Comparison of ENCODE assay signal across 26 cellular contexts in the genomic region with DNA sequence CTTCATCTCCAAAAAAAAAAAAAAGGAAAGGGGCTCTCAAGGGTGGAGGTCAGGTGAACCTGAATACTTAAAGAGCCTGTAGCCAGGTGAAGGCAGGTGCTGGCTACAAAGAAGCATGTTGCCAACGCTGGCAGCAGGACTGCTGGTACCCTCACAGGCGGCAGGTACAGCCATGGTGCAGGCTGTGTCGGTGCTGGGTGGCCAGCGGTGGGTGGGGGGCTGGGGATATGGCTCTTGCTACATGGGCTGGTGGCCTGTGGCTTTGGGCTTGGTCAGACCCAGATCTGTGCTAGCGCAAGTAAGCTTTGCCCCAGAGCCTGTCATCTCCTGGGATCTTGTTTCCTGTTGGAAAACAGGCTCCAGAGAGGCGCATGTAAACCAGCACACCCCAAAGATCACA.
"Had no signal": no experiment of that assay in that cellular context is flagged by ENCODE, and none has a peak within 500 bp of the region (broad histone marks: within the 10 kb centered on the region; RNA-seq: fewer than 3 reads in every experiment).

No MANE protein-coding gene starts in this region.

- H2AFZ ChIP-seq: parathyroid adenoma had no signal

- H3K9ac ChIP-seq: parathyroid adenoma had no signal

- H3K4me3 Mint-ChIP-seq: activated CD4-positive, alpha-beta memory T cell treated with anti-CD3 and anti-CD28 coated beads, Interleukin-2, amount 10 ng/mL, durations not matched to agents 7 days and 5 days; activated CD4-positive, alpha-beta T cell treated with anti-CD3 and anti-CD28 coated beads, Interleukin-2, amount 10 ng/mL, durations not matched to agents 7 days and 5 days; activated naive CD4-positive, alpha-beta T cell treated with anti-CD3 and anti-CD28 coated beads, Interleukin-2, amount 50 U/mL, for 24 hours; activated naive CD8-positive, alpha-beta T cell treated with anti-CD3 and anti-CD28 coated beads, Interleukin-2, amount 50 U/mL, for 24 hours; activated T-cell treated with anti-CD3 and anti-CD28 coated beads, Interleukin-2, amount 50 U/mL, for 4 hours; activated T-helper 17 cell treated with anti-CD3 and anti-CD28 coated beads, Interleukin-2, amount 50 U/mL, for 72 hours; dendritic cell treated with granulocyte-macrophage colony-stimulating factor and Interleukin-4, amounts not matched to agents 40 ng/mL and 50 ng/mL, for 4 days; stimulated activated naive CD8-positive, alpha-beta T cell treated with anti-CD3 and anti-CD28 coated beads, Interleukin-15, Interleukin-2, amounts not matched to agents 100 ng/mL and 50 ng/mL, for 24 hours had no signal

- H3K36me3 ChIP-seq: right atrium auricular region, upper lobe of left lung had no signal

- H3K4me1 Mint-ChIP-seq: activated CD4-positive, alpha-beta memory T cell treated with anti-CD3 and anti-CD28 coated beads, Interleukin-2, amount 10 ng/mL, durations not matched to agents 7 days and 5 days; activated CD4-positive, alpha-beta T cell treated with anti-CD3 and anti-CD28 coated beads, Interleukin-2, amount 10 ng/mL, durations not matched to agents 7 days and 5 days; activated naive CD4-positive, alpha-beta T cell treated with anti-CD3 and anti-CD28 coated beads, Interleukin-2, amount 50 U/mL, for 24 hours; activated naive CD8-positive, alpha-beta T cell treated with anti-CD3 and anti-CD28 coated beads, Interleukin-2, amount 50 U/mL, for 24 hours; activated T-helper 17 cell treated with anti-CD3 and anti-CD28 coated beads, Interleukin-2, amount 50 U/mL, for 72 hours had no signal

- H3K9me3 Mint-ChIP-seq: activated naive CD4-positive, alpha-beta T cell treated with anti-CD3 and anti-CD28 coated beads, Interleukin-2, amount 50 U/mL, for 24 hours had no signal

- H3K36me3 Mint-ChIP-seq: activated naive CD4-positive, alpha-beta T cell treated with anti-CD3 and anti-CD28 coated beads, Interleukin-2, amount 50 U/mL, for 24 hours had no signal

- DNase-seq: activated CD4-positive, alpha-beta memory T cell treated with anti-CD3 and anti-CD28 coated beads, Interleukin-2, amount 10 ng/mL, durations not matched to agents 7 days and 5 days; activated CD4-positive, alpha-beta T cell treated with anti-CD3 and anti-CD28 coated beads for 1 hour; activated CD4-positive, alpha-beta T cell treated with anti-CD3 and anti-CD28 coated beads, Interleukin-2, amount 10 ng/mL, durations not matched to agents 7 days and 5 days; activated CD8-positive, alpha-beta memory T cell treated with anti-CD3 and anti-CD28 coated beads, Interleukin-2, amount 50 U/mL, for 48 hours; activated gamma-delta T cell treated with Interleukin-2 at 50 U/mL for 16 hours; activated naive CD8-positive, alpha-beta T cell treated with anti-CD3 and anti-CD28 coated beads, Interleukin-2, amount 50 U/mL, for 24 hours; activated T-cell treated with anti-CD3 and anti-CD28 coated beads, Interleukin-2, amount 50 U/mL, for 4 hours; amygdala; central memory CD4-positive, alpha-beta T cell; effector CD4-positive, alpha-beta T cell; glutamatergic neuron; left colon; mesendoderm; occipital lobe; stimulated activated CD4-positive, alpha-beta T cell treated with anti-CD3 and anti-CD28 coated beads, Interleukin-12 subunit alpha, Interleukin-12 subunit beta, amount 100 ng/mL, for 4 hours; stimulated activated CD4-positive, alpha-beta T cell treated with anti-CD3 and anti-CD28 coated beads, Interleukin-4, amount 100 ng/mL, for 1 hour; T-helper 2 cell had no signal

- H3K27ac ChIP-seq: epithelial cell of prostate, parathyroid adenoma, right atrium auricular region, upper lobe of left lung had no signal

- H3K27me3 Mint-ChIP-seq: activated CD4-positive, alpha-beta memory T cell treated with anti-CD3 and anti-CD28 coated beads, Interleukin-2, amount 10 ng/mL, durations not matched to agents 7 days and 5 days; activated CD4-positive, alpha-beta T cell treated with anti-CD3 and anti-CD28 coated beads, Interleukin-2, amount 10 ng/mL, durations not matched to agents 7 days and 5 days; activated naive CD4-positive, alpha-beta T cell treated with anti-CD3 and anti-CD28 coated beads, Interleukin-2, amount 50 U/mL, for 24 hours; activated naive CD8-positive, alpha-beta T cell treated with anti-CD3 and anti-CD28 coated beads, Interleukin-2, amount 50 U/mL, for 24 hours; dendritic cell treated with granulocyte-macrophage colony-stimulating factor and Interleukin-4, amounts not matched to agents 40 ng/mL and 50 ng/mL, for 4 days; stimulated activated naive CD8-positive, alpha-beta T cell treated with anti-CD3 and anti-CD28 coated beads, Interleukin-15, Interleukin-2, amounts not matched to agents 100 ng/mL and 50 ng/mL, for 24 hours had no signal

- H3K9me3 ChIP-seq: right atrium auricular region, upper lobe of left lung had no signal

- H3K4me3 ChIP-seq: lung, right atrium auricular region, upper lobe of left lung had no signal

- H3K79me2 ChIP-seq: parathyroid adenoma had no signal

- H3K4me1 ChIP-seq: parathyroid adenoma, right atrium auricular region, upper lobe of left lung had no signal

- ATAC-seq: activated naive CD8-positive, alpha-beta T cell treated with anti-CD3 and anti-CD28 coated beads, Interleukin-2, amount 50 U/mL, for 24 hours; activated T-cell treated with anti-CD3 and anti-CD28 coated beads, Interleukin-2, amount 50 U/mL, for 4 hours; activated T-helper 17 cell treated with anti-CD3 and anti-CD28 coated beads, Interleukin-2, amount 50 U/mL, for 72 hours; left colon had no signal

- H3K27me3 ChIP-seq: right atrium auricular region, upper lobe of left lung had no signal

- H3K27ac Mint-ChIP-seq: activated CD4-positive, alpha-beta memory T cell treated with anti-CD3 and anti-CD28 coated beads, Interleukin-2, amount 10 ng/mL, durations not matched to agents 7 days and 5 days; activated CD4-positive, alpha-beta T cell treated with anti-CD3 and anti-CD28 coated beads, Interleukin-2, amount 10 ng/mL, durations not matched to agents 7 days and 5 days; activated naive CD4-positive, alpha-beta T cell treated with anti-CD3 and anti-CD28 coated beads, Interleukin-2, amount 50 U/mL, for 24 hours; activated naive CD8-positive, alpha-beta T cell treated with anti-CD3 and anti-CD28 coated beads, Interleukin-2, amount 50 U/mL, for 24 hours; activated T-helper 17 cell treated with anti-CD3 and anti-CD28 coated beads, Interleukin-2, amount 50 U/mL, for 72 hours; dendritic cell treated with granulocyte-macrophage colony-stimulating factor and Interleukin-4, amounts not matched to agents 40 ng/mL and 50 ng/mL, for 4 days; stimulated activated naive CD8-positive, alpha-beta T cell treated with anti-CD3 and anti-CD28 coated beads, Interleukin-15, Interleukin-2, amounts not matched to agents 100 ng/mL and 50 ng/mL, for 24 hours had no signal
